ENCODE assay signal across 9 cellular contexts in genomic region chr3:170359178-170359704, GRCh38. TPM values are rescaled to one million over a fixed set of nuclear protein-coding genes. Genes with fewer than 3 reads are reported as not detected.
DNase-seq lines count a peak whose midpoint lies in the region; ATAC-seq, FAIRE-seq and TF ChIP-seq lines count a peak whose summit lies in the region.
"Had no signal": no experiment of that assay in that cellular context is flagged by ENCODE, and none has a peak within 500 bp of the region (broad histone marks: within the 10 kb centered on the region; RNA-seq: fewer than 3 reads in every experiment).

No MANE protein-coding gene starts in this region.

- TF ChIP-seq RAD21 in HepG2 (CRISPR knock-in tag; IDR thresholded peaks at IDR 0.05): no peak

- H3K27ac Mint-ChIP-seq in activated naive CD4-positive, alpha-beta T cell treated with anti-CD3 and anti-CD28 coated beads, Interleukin-2, amount 10 ng/mL, durations not matched to agents 7 days and 5 days: no peak overlapping the region
- H3K27ac Mint-ChIP-seq in astrocyte (ENCODE audit: unreplicated experiment): peak overlapping the region; percentile 95

- no TSS peak for BruUV-seq in HepG2 (replicated peaks; lab: Mats Ljungman, UMichigan)

- peaks cover 14% of the 10 kb centered on the region for H3K27me3 Mint-ChIP-seq in activated naive CD4-positive, alpha-beta T cell treated with anti-CD3 and anti-CD28 coated beads, Interleukin-2, amount 10 ng/mL, durations not matched to agents 7 days and 5 days
- no peaks in the 10 kb centered on the region for H3K27me3 Mint-ChIP-seq in astrocyte (ENCODE audit: low read depth, unreplicated experiment)

- peaks cover 46% of the 10 kb centered on the region for H3K4me1 Mint-ChIP-seq in activated naive CD4-positive, alpha-beta T cell treated with anti-CD3 and anti-CD28 coated beads, Interleukin-2, amount 10 ng/mL, durations not matched to agents 7 days and 5 days
- H3K4me1 Mint-ChIP-seq in astrocyte (ENCODE audit: low read depth, unreplicated experiment): peaks cover 37% of the 10 kb centered on the region

- CTCF ChIA-PET in activated naive CD4-positive, alpha-beta T cell treated with anti-CD3 and anti-CD28 coated beads, Interleukin-2, amount 10 ng/mL, durations not matched to agents 7 days and 5 days (lab: Charles Lee): interaction anchor here (0.8 kb wide), 2 partner anchors 17 to 26 kb away, joined by 3 read pairs; no protein-coding TSS in a partner anchor
- CTCF ChIA-PET in HepG2 (lab: Yijun Ruan, JAX; ENCODE audit: low intra/inter-chr PET ratio, low total read pairs): no interaction called here

- DNase-seq in activated naive CD4-positive, alpha-beta T cell treated with anti-CD3 and anti-CD28 coated beads, Interleukin-2, amount 10 ng/mL, durations not matched to agents 7 days and 5 days: no peak
- no peak for DNase-seq in activated naive CD4-positive, alpha-beta T cell (lab: John Stamatoyannopoulos, UW)
- DNase-seq in astrocyte (ENCODE audit: low read depth) (no peak), HepG2 (ENCODE audit: low spot score) (no peak), tibial nerve (ENCODE audit: low spot score in 2 of 2) (no peak), Ammon's horn (ENCODE audit: low spot score) (no peak), aorta (no peak)

- H3K9ac ChIP-seq in astrocyte (ENCODE audit: low read length) (peak overlapping the region; percentile 94), HepG2 (ENCODE audit: insufficient read depth, low read depth, low read length) (0 out of 2 replicates have a peak overlapping the region, but pooled peaks have one; percentile 85)

- H3K9me3 Mint-ChIP-seq in activated naive CD4-positive, alpha-beta T cell treated with anti-CD3 and anti-CD28 coated beads, Interleukin-2, amount 10 ng/mL, durations not matched to agents 7 days and 5 days: peaks cover 5% of the 10 kb centered on the region
- H3K9me3 Mint-ChIP-seq in astrocyte (ENCODE audit: unreplicated experiment): no peaks in the 10 kb centered on the region

- in situ Hi-C loops in HepG2 (cut with HindIII; ENCODE audit: extremely low pct_ligation_motif_present, low pct_unique_long_range_greater_than_20kb): no loop called here

- TF ChIP-seq EP300 in HepG2 (IDR thresholded peaks at IDR 0.05; ENCODE audit: low read depth in 2 of 2, low read length in 2 of 2) (no peak), HepG2 (CRISPR knock-in tag; IDR thresholded peaks at IDR 0.05; ENCODE audit: borderline replicate concordance) (no peak), tibial nerve (IDR thresholded peaks at IDR 0.05) (no peak)

- H3K79me2 ChIP-seq in astrocyte (ENCODE audit: insufficient read depth, low read length): peaks cover 66% of the 10 kb centered on the region
- peaks cover 16% of the 10 kb centered on the region for H3K79me2 ChIP-seq in HepG2 (ENCODE audit: insufficient read depth, low read length)

- intact Hi-C loops in HepG2 (cut with micrococcal nuclease; ENCODE audit: unreplicated experiment): no loop called here
- intact Hi-C loops in aorta (cut with DNase I): no loop called here

- H3K4me1 ChIP-seq in astrocyte (ENCODE audit: insufficient read depth, low read length) (peaks cover 39% of the 10 kb centered on the region), HepG2 (ENCODE audit: insufficient read depth, low read length) (peaks cover 61% of the 10 kb centered on the region), tibial nerve (peaks cover 0 to 53% (median 22%) of the 10 kb centered on the region in 4 donors), aorta (ENCODE audit: control insufficient read depth in 1 of 2, insufficient read depth in 2 of 2, low read length in 2 of 2) (peaks cover 4 to 6% of the 10 kb centered on the region in 2 donors)

- TF ChIP-seq POLR2A in HepG2 (IDR thresholded peaks at IDR 0.05; ENCODE audit: insufficient read depth in 1 of 2, low read depth in 2 of 2, low read length in 2 of 2) (no peak), tibial nerve (IDR thresholded peaks at IDR 0.05) (no peak)

- peak overlapping the region; percentile 94 for H3K27ac ChIP-seq in astrocyte (ENCODE audit: low read depth, low read length)
- no peak overlapping the region for H3K27ac ChIP-seq in HepG2 (ENCODE audit: extremely low read length, insufficient read depth, low read length)
- peak overlapping the region in 1 of 4 donors; percentile 99 for H3K27ac ChIP-seq in tibial nerve
- no peak overlapping the region for H3K27ac ChIP-seq in aorta (ENCODE audit: low read depth in 1 of 2, low read length in 2 of 2)

- ATAC-seq in HepG2 (no peak), HG02759 (IDR thresholded peaks at IDR 0.05; ENCODE audit: unreplicated experiment) (no peak), aorta (ENCODE audit: low FRiP score) (no peak)

- POLR2A ChIA-PET in HepG2 (lab: Yijun Ruan, JAX): no interaction called here

- peaks cover 56% of the 10 kb centered on the region for H4K20me1 ChIP-seq in astrocyte (ENCODE audit: insufficient read depth, low read length)
- no peaks in the 10 kb centered on the region; the same call in 1 of the 2 replicates for H4K20me1 ChIP-seq in HepG2 (ENCODE audit: insufficient read depth, low read length)

- peaks cover 30% of the 10 kb centered on the region for H3K36me3 Mint-ChIP-seq in activated naive CD4-positive, alpha-beta T cell treated with anti-CD3 and anti-CD28 coated beads, Interleukin-2, amount 10 ng/mL, durations not matched to agents 7 days and 5 days
- peaks cover 17% of the 10 kb centered on the region for H3K36me3 Mint-ChIP-seq in astrocyte (ENCODE audit: low read depth, unreplicated experiment)

- peaks cover 29% of the 10 kb centered on the region for H3K36me3 ChIP-seq in astrocyte (ENCODE audit: insufficient read depth, low read length)
- peaks cover 2 to 6% of the 10 kb centered on the region in 2 experiments; a peak in 1 of 5 replicates for H3K36me3 ChIP-seq in HepG2 (replicated peaks in 1 of 2; ENCODE audit: control insufficient read depth in 1 of 2, insufficient read depth in 2 of 2, low read length in 2 of 2)
- peaks cover 0 to 10% (median 0%) of the 10 kb centered on the region in 3 donors for H3K36me3 ChIP-seq in tibial nerve
- H3K36me3 ChIP-seq in aorta (ENCODE audit: control insufficient read depth in 1 of 2, insufficient read depth in 2 of 2, low read length in 1 of 2): peaks cover 0 to 3% of the 10 kb centered on the region in 2 donors

- H2AFZ ChIP-seq in astrocyte (ENCODE audit: low read depth, low read length) (no peak overlapping the region), HepG2 (ENCODE audit: low read length) (no peak overlapping the region)

- H3K4me2 ChIP-seq in astrocyte (ENCODE audit: low read length) (peak overlapping the region; percentile 94), HepG2 (ENCODE audit: low read depth, low read length) (peak overlapping the region; percentile 80)

- FAIRE-seq in astrocyte (lab: Jason Lieb, UNC) (no peak), HepG2 (lab: Jason Lieb, UNC) (no peak)
- FAIRE-seq: endometrium had no signal

- no peak for TF ChIP-seq CTCF in astrocyte (IDR thresholded peaks at IDR 0.05; ENCODE audit: insufficient read depth, low read depth, low read length)
- TF ChIP-seq CTCF in HepG2 (CRISPR knock-in tag; IDR thresholded peaks at IDR 0.05): no peak
- no peak for TF ChIP-seq CTCF in tibial nerve (IDR thresholded peaks at IDR 0.05)

- H3K9me3 ChIP-seq in astrocyte (ENCODE audit: insufficient read depth, low read depth, low read length): peaks cover 3% of the 10 kb centered on the region
- H3K9me3 ChIP-seq in HepG2 (ENCODE audit: low read length): no peaks in the 10 kb centered on the region
- H3K9me3 ChIP-seq in tibial nerve: no peaks in the 10 kb centered on the region
- no peaks in the 10 kb centered on the region for H3K9me3 ChIP-seq in aorta (ENCODE audit: control insufficient read depth, low read length)

- 93% methylated on average over 20 of the region's 20 CpGs for WGBS in HepG2 (ENCODE audit: low lambda C conversion rate)
- 53 to 58% methylated on average over 20 of the region's 20 CpGs for WGBS in tibial nerve, 2 donors
- 38% methylated on average over 20 of the region's 20 CpGs for WGBS in aorta, 2 donors

- H3K27me3 ChIP-seq in astrocyte (ENCODE audit: insufficient read depth, low read length): no peaks in the 10 kb centered on the region
- no peaks in the 10 kb centered on the region; a peak in 1 of 5 replicates for H3K27me3 ChIP-seq in HepG2 (ENCODE audit: control insufficient read depth in 1 of 2, insufficient read depth in 2 of 2, low read length in 2 of 2)
- no peaks in the 10 kb centered on the region for H3K27me3 ChIP-seq in tibial nerve
- H3K27me3 ChIP-seq in aorta (ENCODE audit: control insufficient read depth in 1 of 2, insufficient read depth in 2 of 2, low read length in 1 of 2): no peaks in the 10 kb centered on the region

- peak overlapping the region; percentile 88 for H3K4me3 ChIP-seq in astrocyte (ENCODE audit: insufficient read depth, low read depth, low read length)
- H3K4me3 ChIP-seq in HepG2 (replicated peaks in 1 of 3; ENCODE audit: insufficient read depth in 1 of 3, low read depth in 2 of 3, low read length in 3 of 3): peak overlapping the region in 1 of 3 experiments; percentile 93; a peak in 3 of 6 replicates
- H3K4me3 ChIP-seq in tibial nerve: peak overlapping the region in 3 of 4 donors; percentile 78 to 98 (median 83)
- peak overlapping the region in 1 of 2 donors; percentile 67 for H3K4me3 ChIP-seq in aorta (ENCODE audit: low read length in 2 of 2)

- H3K4me3 Mint-ChIP-seq in activated naive CD4-positive, alpha-beta T cell treated with anti-CD3 and anti-CD28 coated beads, Interleukin-2, amount 10 ng/mL, durations not matched to agents 7 days and 5 days: peak overlapping the region; percentile 78
- H3K4me3 Mint-ChIP-seq in astrocyte (ENCODE audit: unreplicated experiment): peak overlapping the region; percentile 93

RNA-seq across cellular contexts. Expression of gene SKIL, which starts 1.7 kb away (rescaled TPM):
- total RNA-seq in astrocyte: 152 and 156 TPM in 2 replicates
- total RNA-seq in HepG2 (2016; rRNA removed; fragmentation: Illumina TruSeq; extraction: Trizol): 20.7 and 29.8 TPM in 2 replicates
- 16.8 and 18.2 TPM in 2 replicates for total RNA-seq in HepG2 (2016; cell fraction: cytosol; rRNA removed; fragmentation: Illumina TruSeq; extraction: Trizol; ENCODE audit: low read depth)
- 19.7 and 32.1 TPM in 2 replicates for total RNA-seq in HepG2 (2016; cell fraction: insoluble cytoplasmic fraction; rRNA removed; fragmentation: Illumina TruSeq; extraction: Trizol)
- total RNA-seq in HepG2 (2016; cell fraction: membrane; rRNA removed; fragmentation: Illumina TruSeq; extraction: Trizol): 25.3 and 31.7 TPM in 2 replicates
- 18.0 and 20.9 TPM in 2 replicates for total RNA-seq in HepG2 (2016; cell fraction: nucleus; rRNA removed; fragmentation: Illumina TruSeq; extraction: Trizol)
- 5.2 and 5.3 TPM in 2 replicates for polyA plus RNA-seq in HepG2 (2011; rRNA removed)
- 2.2 and 3.1 TPM in 2 replicates for polyA plus RNA-seq in HepG2 (2011; cell fraction: cytosol; rRNA removed)
- 4.5 and 4.9 TPM in 2 replicates for polyA plus RNA-seq in HepG2 (2011; cell fraction: nucleus; rRNA removed)
- polyA plus RNA-seq in HepG2 (2012): 6.4 and 8.7 TPM in 2 replicates
- 1.0 and 1.7 TPM in 2 replicates for polyA plus RNA-seq in HepG2 (2016; cell fraction: cytosol; fragmentation: Illumina TruSeq; extraction: Trizol; ENCODE audit: low read depth)
- polyA plus RNA-seq in HepG2 (2016; cell fraction: insoluble cytoplasmic fraction; fragmentation: Illumina TruSeq; extraction: Trizol; ENCODE audit: low read depth): 10.5 TPM in 2 replicates
- polyA plus RNA-seq in HepG2 (2016; cell fraction: membrane; fragmentation: Illumina TruSeq; extraction: Trizol; ENCODE audit: low read depth): 1.8 and 2.3 TPM in 2 replicates
- 15.1 and 17.1 TPM in 2 replicates for polyA plus RNA-seq in HepG2 (2016; cell fraction: nucleus; fragmentation: Illumina TruSeq; extraction: Trizol; ENCODE audit: insufficient read depth, low read depth)
- 16.1 and 55.5 TPM in 2 replicates for polyA minus RNA-seq in HepG2 (2011; rRNA and poly(A)+ RNA removed; ENCODE audit: low replicate concordance)
- 20.8 TPM in 2 replicates for polyA minus RNA-seq in HepG2 (2011; cell fraction: cytosol; rRNA and poly(A)+ RNA removed)
- 19.6 and 20.1 TPM in 2 replicates for polyA minus RNA-seq in HepG2 (2011; cell fraction: nucleus; rRNA and poly(A)+ RNA removed)
- 10 to 100 TPM; 28.2 to 47.9 (median 43.4) TPM for total RNA-seq in tibial nerve
- total RNA-seq in aorta: 100 to 1,000 TPM in 1 of 2 donors, 10 to 100 TPM in 1; 98.7 to 134 TPM
- 10 to 100 TPM; 13.6 to 16.5 TPM for polyA plus RNA-seq in aorta

RNA-seq across cellular contexts. Expression of gene CLDN11, which starts 59.4 kb away (rescaled TPM):
- total RNA-seq in astrocyte (0.22 and 0.70 TPM in 2 replicates), HepG2 (2016; rRNA removed; fragmentation: Illumina TruSeq; extraction: Trizol) (2.9 and 4.9 TPM in 2 replicates), tibial nerve (10 to 100 TPM; 32.0 to 65.1 (median 52.8) TPM), aorta (10 to 100 TPM in 1 of 2 donors, 1 to 10 TPM in 1; 5.1 to 11.9 TPM)
- 1.1 and 1.8 TPM in 2 replicates for total RNA-seq in HepG2 (2016; cell fraction: cytosol; rRNA removed; fragmentation: Illumina TruSeq; extraction: Trizol; ENCODE audit: low read depth)
- total RNA-seq in HepG2 (2016; cell fraction: insoluble cytoplasmic fraction; rRNA removed; fragmentation: Illumina TruSeq; extraction: Trizol): 3.4 and 4.9 TPM in 2 replicates
- total RNA-seq in HepG2 (2016; cell fraction: membrane; rRNA removed; fragmentation: Illumina TruSeq; extraction: Trizol): 4.5 and 4.9 TPM in 2 replicates
- total RNA-seq in HepG2 (2016; cell fraction: nucleus; rRNA removed; fragmentation: Illumina TruSeq; extraction: Trizol): 4.8 and 6.0 TPM in 2 replicates
- polyA plus RNA-seq in HepG2 (2011; rRNA removed) (2.8 and 4.2 TPM in 2 replicates), aorta (1 to 10 TPM in 1 of 2 donors, under 1 TPM in 1; 0.36 to 1.4 TPM)
- 3.8 and 10.8 TPM in 2 replicates for polyA plus RNA-seq in HepG2 (2011; cell fraction: cytosol; rRNA removed)
- polyA plus RNA-seq in HepG2 (2011; cell fraction: nucleus; rRNA removed): 4.4 and 4.9 TPM in 2 replicates
- 3.2 and 3.3 TPM in 2 replicates for polyA plus RNA-seq in HepG2 (2012)
- polyA plus RNA-seq in HepG2 (2016; cell fraction: cytosol; fragmentation: Illumina TruSeq; extraction: Trizol; ENCODE audit: low read depth): 2.0 and 2.1 TPM in 2 replicates
- 4.1 and 4.5 TPM in 2 replicates for polyA plus RNA-seq in HepG2 (2016; cell fraction: insoluble cytoplasmic fraction; fragmentation: Illumina TruSeq; extraction: Trizol; ENCODE audit: low read depth)
- 4.6 and 4.7 TPM in 2 replicates for polyA plus RNA-seq in HepG2 (2016; cell fraction: membrane; fragmentation: Illumina TruSeq; extraction: Trizol; ENCODE audit: low read depth)
- 7.0 and 9.6 TPM in 2 replicates for polyA plus RNA-seq in HepG2 (2016; cell fraction: nucleus; fragmentation: Illumina TruSeq; extraction: Trizol; ENCODE audit: insufficient read depth, low read depth)
- 0.35 and 44.6 TPM in 2 replicates for polyA minus RNA-seq in HepG2 (2011; rRNA and poly(A)+ RNA removed; ENCODE audit: low replicate concordance)
- 7.1 and 8.1 TPM in 2 replicates for polyA minus RNA-seq in HepG2 (2011; cell fraction: cytosol; rRNA and poly(A)+ RNA removed)
- 3.5 and 4.0 TPM in 2 replicates for polyA minus RNA-seq in HepG2 (2011; cell fraction: nucleus; rRNA and poly(A)+ RNA removed)
